ENCODE assay signal across 18 cellular contexts in genomic region chr7:101104799-101105198, GRCh38. TPM values are rescaled to one million over a fixed set of nuclear protein-coding genes. Genes with fewer than 3 reads are reported as not detected.
DNase-seq lines count a peak whose midpoint lies in the region; ATAC-seq, FAIRE-seq and TF ChIP-seq lines count a peak whose summit lies in the region.
"Had no signal": no experiment of that assay in that cellular context is flagged by ENCODE, and none has a peak within 500 bp of the region (broad histone marks: within the 10 kb centered on the region; RNA-seq: fewer than 3 reads in every experiment).

No MANE protein-coding gene starts in this region.

- H3K36me3 Mint-ChIP-seq in neural progenitor cell: no peaks in the 10 kb centered on the region
- no peaks in the 10 kb centered on the region for H3K36me3 Mint-ChIP-seq in naive thymus-derived CD4-positive, alpha-beta T cell

- no TSS peak for BruUV-seq in endothelial cell of umbilical vein (replicated peaks; lab: Mats Ljungman, UMichigan)

- H3K27me3 ChIP-seq in endothelial cell of umbilical vein (ENCODE audit: control insufficient read depth in 2 of 2, insufficient read depth in 2 of 2, low read length in 2 of 2) (no peaks in the 10 kb centered on the region), neural progenitor cell (no peaks in the 10 kb centered on the region)
- no peaks in the 10 kb centered on the region for H3K27me3 ChIP-seq in naive thymus-derived CD4-positive, alpha-beta T cell (ENCODE audit: control insufficient read depth in 2 of 2, insufficient read depth in 2 of 2, low read length in 2 of 2)

- peak; percentile 83 for DNase-seq in Daoy (ENCODE audit: low read depth)
- no peak for DNase-seq in RWPE1 (ENCODE audit: low spot score)
- peak; percentile 61 for DNase-seq in endothelial cell of umbilical vein (ENCODE audit: low read depth, low spot score)
- no peak for DNase-seq in neural progenitor cell (ENCODE audit: low spot score)
- no peak for DNase-seq in DMS 273 treated with DMSO at 0.1 percent for 48 hours (lab: John Stamatoyannopoulos, UW)
- DNase-seq in naive thymus-derived CD4-positive, alpha-beta T cell: no peak
- no peak for DNase-seq in kidney
- no peak for DNase-seq in NCI-H1930 (lab: John Stamatoyannopoulos, UW)
- DNase-seq: CD4-positive, alpha-beta T cell; MV-4-11; NCI-H1417 treated with DMSO at 0.1 percent for 48 hours; NCI-H2029 treated with DMSO at 0.1 percent for 48 hours; NCI-H510A treated with DMSO at 0.1 percent for 48 hours; RPMI8226 had no signal

- H3K4me1 ChIP-seq in endothelial cell of umbilical vein (ENCODE audit: control insufficient read depth, extremely low read depth, insufficient read depth, low read length) (peaks cover 52% of the 10 kb centered on the region), neural progenitor cell (peaks cover 10% of the 10 kb centered on the region), kidney (ENCODE audit: control insufficient read depth in 1 of 2, insufficient read depth in 1 of 2, low read depth in 1 of 2, low read length in 2 of 2) (peaks cover 4 to 11% of the 10 kb centered on the region in 2 donors)
- no peaks in the 10 kb centered on the region for H3K4me1 ChIP-seq in naive thymus-derived CD4-positive, alpha-beta T cell (ENCODE audit: control insufficient read depth in 2 of 2, insufficient read depth in 2 of 2, low read length in 2 of 2)

- no peaks in the 10 kb centered on the region for H3K9me1 ChIP-seq in endothelial cell of umbilical vein (replicated peaks; ENCODE audit: control insufficient read depth, extremely low read depth, insufficient read depth, low read length)

- no peaks in the 10 kb centered on the region for H3K36me3 ChIP-seq in endothelial cell of umbilical vein (ENCODE audit: control insufficient read depth in 2 of 2, extremely low read depth in 1 of 2, insufficient read depth in 2 of 2, low read length in 2 of 2)
- no peaks in the 10 kb centered on the region for H3K36me3 ChIP-seq in neural progenitor cell
- H3K36me3 ChIP-seq in naive thymus-derived CD4-positive, alpha-beta T cell (ENCODE audit: control insufficient read depth in 2 of 3, insufficient read depth in 3 of 3, low read length in 3 of 3): no peaks in the 10 kb centered on the region
- no peaks in the 10 kb centered on the region for H3K36me3 ChIP-seq in kidney (ENCODE audit: control insufficient read depth in 1 of 2, insufficient read depth in 2 of 2, low read length in 2 of 2)

- no peak for ATAC-seq in naive thymus-derived CD4-positive, alpha-beta T cell

- TF ChIP-seq CTCF in RWPE1 (conservative IDR thresholded peaks at IDR 0.05; ENCODE audit: low read depth) (no peak), endothelial cell of umbilical vein (IDR thresholded peaks at IDR 0.05; ENCODE audit: extremely low read depth in 1 of 2, insufficient read depth in 1 of 2, low read depth in 1 of 2, low read length in 2 of 2) (no peak), neural progenitor cell (IDR thresholded peaks at IDR 0.05) (no peak), kidney (IDR thresholded peaks at IDR 0.05; ENCODE audit: borderline replicate concordance, extremely low read depth, insufficient read depth) (no peak)

- H3K27ac ChIP-seq in RWPE1 (peak overlapping the region; percentile 51), endothelial cell of umbilical vein (ENCODE audit: insufficient read depth, low read depth, low read length) (peak overlapping the region; percentile 42), neural progenitor cell (no peak overlapping the region), kidney (ENCODE audit: low read depth in 2 of 2, low read length in 2 of 2) (no peak overlapping the region)
- no peak overlapping the region for H3K27ac ChIP-seq in naive thymus-derived CD4-positive, alpha-beta T cell (ENCODE audit: low read depth, low read length)

- H2AFZ ChIP-seq in endothelial cell of umbilical vein (ENCODE audit: low read depth, low read length) (no peak overlapping the region), neural progenitor cell (replicated peaks) (no peak overlapping the region)

- H3K9me3 Mint-ChIP-seq in neural progenitor cell: no peaks in the 10 kb centered on the region
- H3K9me3 Mint-ChIP-seq in naive thymus-derived CD4-positive, alpha-beta T cell: peaks cover 0 to 1% (median 0%) of the 10 kb centered on the region in 11 donors
- H3K9me3 Mint-ChIP-seq: CD4-positive, alpha-beta T cell; IgD-negative memory B cell had no signal

- H3K4me3 ChIP-seq in endothelial cell of umbilical vein (replicated peaks in 1 of 3; ENCODE audit: insufficient read depth in 1 of 3, low read depth in 1 of 3, low read length in 3 of 3) (no peak overlapping the region), neural progenitor cell (no peak overlapping the region), kidney (ENCODE audit: low read length in 2 of 2) (no peak overlapping the region)
- H3K4me3 ChIP-seq in naive thymus-derived CD4-positive, alpha-beta T cell (ENCODE audit: low read length): no peak overlapping the region

- H3K27ac Mint-ChIP-seq in neural progenitor cell: peak overlapping the region; percentile 85
- no peak overlapping the region for H3K27ac Mint-ChIP-seq in naive thymus-derived CD4-positive, alpha-beta T cell
- H3K27ac Mint-ChIP-seq: B cell; CD4-positive, alpha-beta T cell; IgD-negative memory B cell had no signal

- peaks cover 14% of the 10 kb centered on the region for H3K27me3 Mint-ChIP-seq in neural progenitor cell (ENCODE audit: insufficient read depth, low read depth)
- H3K27me3 Mint-ChIP-seq in naive thymus-derived CD4-positive, alpha-beta T cell: peaks cover 28 to 42% (median 36%) of the 10 kb centered on the region in 5 donors

- H3K4me2 ChIP-seq in endothelial cell of umbilical vein (ENCODE audit: insufficient read depth, low read length) (no peak overlapping the region), neural progenitor cell (no peak overlapping the region)

- POLR2A ChIA-PET in RWPE1 (lab: Yijun Ruan, JAX; ENCODE audit: low non-redundant PET) (no interaction called here), endothelial cell of umbilical vein (lab: Charles Lee) (interaction anchor here (1.2 to 3.0 kb wide), 3 partner anchors 15 to 22 kb away, joined by 4 to 32 read pairs (median 5); partner anchors contain the start of gene SERPINE1)
- POLR2A ChIA-PET in naive thymus-derived CD4-positive, alpha-beta T cell (lab: Charles Lee): no interaction called here

- no peaks in the 10 kb centered on the region for H4K20me1 ChIP-seq in endothelial cell of umbilical vein (replicated peaks; ENCODE audit: control insufficient read depth, extremely low read depth, insufficient read depth, low read length)
- no peaks in the 10 kb centered on the region for H4K20me1 ChIP-seq in neural progenitor cell (ENCODE audit: low read depth)

- H3K9me3 ChIP-seq in endothelial cell of umbilical vein (replicated peaks; ENCODE audit: control insufficient read depth, insufficient read depth, low read length) (no peaks in the 10 kb centered on the region), neural progenitor cell (ENCODE audit: low read depth) (no peaks in the 10 kb centered on the region), kidney (ENCODE audit: control insufficient read depth in 1 of 2, low read length in 2 of 2) (no peaks in the 10 kb centered on the region)
- no peaks in the 10 kb centered on the region for H3K9me3 ChIP-seq in naive thymus-derived CD4-positive, alpha-beta T cell (ENCODE audit: control insufficient read depth in 2 of 3, low read length in 3 of 3)

- H3K9ac ChIP-seq in endothelial cell of umbilical vein (replicated peaks; ENCODE audit: extremely low read depth, insufficient read depth, low read length): no peak overlapping the region
- H3K9ac ChIP-seq in neural progenitor cell: no peak overlapping the region
- H3K9ac ChIP-seq in kidney (ENCODE audit: low read length in 2 of 2): no peak overlapping the region

- CTCF ChIA-PET in RWPE1 (lab: Yijun Ruan, JAX) (interaction anchor here (0.6 kb wide), 1 partner anchor 20 kb away, joined by 3 read pairs; no protein-coding TSS in a partner anchor), endothelial cell of umbilical vein (lab: Charles Lee) (interaction anchor here (1.4 kb wide), 1 partner anchor 12 kb away, joined by 4 read pairs; no protein-coding TSS in a partner anchor)
- CTCF ChIA-PET in naive thymus-derived CD4-positive, alpha-beta T cell (lab: Charles Lee): no interaction called here

- H3K4me1 Mint-ChIP-seq in neural progenitor cell: peaks cover 48% of the 10 kb centered on the region
- peaks cover 0 to 12% (median 5%) of the 10 kb centered on the region in 7 donors for H3K4me1 Mint-ChIP-seq in naive thymus-derived CD4-positive, alpha-beta T cell
- H3K4me1 Mint-ChIP-seq: B cell had no signal

- peaks cover 10% of the 10 kb centered on the region for H3K79me2 ChIP-seq in endothelial cell of umbilical vein (ENCODE audit: control insufficient read depth, insufficient read depth, low read length)
- no peaks in the 10 kb centered on the region for H3K79me2 ChIP-seq in neural progenitor cell (ENCODE audit: low read depth)

- dilution Hi-C loops in endothelial cell of umbilical vein (cut with MboI; ENCODE audit: extremely low pct_ligation_motif_present, low sequenced_read_pairs): no loop called here

- H3K4me3 Mint-ChIP-seq in neural progenitor cell: no peak overlapping the region
- no peak overlapping the region for H3K4me3 Mint-ChIP-seq in naive thymus-derived CD4-positive, alpha-beta T cell
- H3K4me3 Mint-ChIP-seq: B cell; CD4-positive, alpha-beta T cell; IgD-negative memory B cell had no signal

- no peak for TF ChIP-seq POLR2A in endothelial cell of umbilical vein (IDR thresholded peaks at IDR 0.05; ENCODE audit: low read depth, low read length)

- FAIRE-seq in endothelial cell of umbilical vein (lab: Jason Lieb, UNC) (peak; percentile 78), kidney (lab: Jason Lieb, UNC) (no peak)
- FAIRE-seq: D721Med had no signal

- intact Hi-C loops in endothelial cell of umbilical vein (cut with micrococcal nuclease) (no loop called here), kidney (cut with DNase I) (no loop called here)
- intact Hi-C loops in naive thymus-derived CD4-positive, alpha-beta T cell (cut with micrococcal nuclease): no loop called here

- peaks cover 4% of the 10 kb centered on the region for H3F3A ChIP-seq in neural progenitor cell (ENCODE audit: low read depth)

RNA-seq across cellular contexts. Expression of gene TRIM56, which starts 19.5 kb away (rescaled TPM):
- 9.8 and 12.6 TPM in 2 replicates for total RNA-seq in Daoy (2014; rRNA removed; shearing (Covaris generic))
- total RNA-seq in endothelial cell of umbilical vein (21.8 and 25.1 TPM in 2 replicates), neural progenitor cell (ENCODE audit: low replicate concordance) (1.4 and 2.3 TPM in 2 replicates), kidney (54.5 TPM)
- polyA plus RNA-seq in endothelial cell of umbilical vein (1.9 and 2.3 TPM in 2 replicates), kidney (ENCODE audit: insufficient read depth, low read depth, low replicate concordance) (6.9 TPM)
- polyA plus RNA-seq in endothelial cell of umbilical vein (2011; cell fraction: cytosol; rRNA removed): 2.6 and 3.3 TPM in 2 replicates
- 8.6 and 10.1 TPM in 2 replicates for polyA plus RNA-seq in endothelial cell of umbilical vein (2011; cell fraction: nucleus; rRNA removed)
- 6.5 and 7.6 TPM in 2 replicates for polyA plus RNA-seq in endothelial cell of umbilical vein (2012)
- polyA minus RNA-seq in endothelial cell of umbilical vein: 10.9 and 17.3 TPM in 2 replicates
- polyA minus RNA-seq in endothelial cell of umbilical vein (2011; cell fraction: cytosol; rRNA and poly(A)+ RNA removed): 6.0 TPM
- polyA minus RNA-seq in endothelial cell of umbilical vein (2011; cell fraction: nucleus; rRNA and poly(A)+ RNA removed): 6.4 and 7.9 TPM in 2 replicates
- 10 to 100 TPM; 49.6 to 72.3 (median 68.0) TPM for total RNA-seq in naive thymus-derived CD4-positive, alpha-beta T cell
- polyA plus RNA-seq in naive thymus-derived CD4-positive, alpha-beta T cell: 10 to 100 TPM in 1 of 2 donors, 1 to 10 TPM in 1; 5.3 to 17.0 TPM

RNA-seq across cellular contexts. Expression of gene SERPINE1, which starts 22.1 kb away (rescaled TPM):
- total RNA-seq in Daoy (2014; rRNA removed; shearing (Covaris generic)): 674 and 845 TPM in 2 replicates
- total RNA-seq in endothelial cell of umbilical vein: 2,296 and 2,645 TPM in 2 replicates
- 4,637 and 5,683 TPM in 2 replicates for polyA plus RNA-seq in endothelial cell of umbilical vein
- polyA plus RNA-seq in endothelial cell of umbilical vein (2011; cell fraction: cytosol; rRNA removed): 3,941 and 4,610 TPM in 2 replicates
- 2,230 and 2,366 TPM in 2 replicates for polyA plus RNA-seq in endothelial cell of umbilical vein (2011; cell fraction: nucleus; rRNA removed)
- polyA plus RNA-seq in endothelial cell of umbilical vein (2012): 3,488 and 3,747 TPM in 2 replicates
- polyA minus RNA-seq in endothelial cell of umbilical vein: 3,663 and 4,731 TPM in 2 replicates
- polyA minus RNA-seq in endothelial cell of umbilical vein (2011; cell fraction: cytosol; rRNA and poly(A)+ RNA removed): 2.8 TPM
- 786 and 802 TPM in 2 replicates for polyA minus RNA-seq in endothelial cell of umbilical vein (2011; cell fraction: nucleus; rRNA and poly(A)+ RNA removed)
- 0.03 TPM in 1 of 2 replicates, not detected in the other for total RNA-seq in neural progenitor cell (ENCODE audit: low replicate concordance)
- total RNA-seq in naive thymus-derived CD4-positive, alpha-beta T cell: under 1 TPM in 3 of 5 experiments, not detected in 2; 0.08 to 0.56 (median 0.36) TPM
- polyA plus RNA-seq in naive thymus-derived CD4-positive, alpha-beta T cell: not detected
- 9.9 TPM for total RNA-seq in kidney
- 3.5 TPM for polyA plus RNA-seq in kidney (ENCODE audit: insufficient read depth, low read depth, low replicate concordance)
- total RNA-seq: SK-MEL-5 had no signal
- polyA plus RNA-seq: IgD-negative memory B cell had no signal

RNA-seq across cellular contexts. Expression of gene AP1S1, which starts 49.5 kb away (rescaled TPM):
- total RNA-seq in Daoy (2014; rRNA removed; shearing (Covaris generic)): 320 and 364 TPM in 2 replicates
- total RNA-seq in endothelial cell of umbilical vein (70.9 and 93.3 TPM in 2 replicates), neural progenitor cell (ENCODE audit: low replicate concordance) (74.4 and 94.2 TPM in 2 replicates), kidney (50.4 TPM)
- polyA plus RNA-seq in endothelial cell of umbilical vein (82.8 and 106 TPM in 2 replicates), kidney (ENCODE audit: insufficient read depth, low read depth, low replicate concordance) (133 TPM)
- 139 and 140 TPM in 2 replicates for polyA plus RNA-seq in endothelial cell of umbilical vein (2011; cell fraction: cytosol; rRNA removed)
- 68.1 and 78.9 TPM in 2 replicates for polyA plus RNA-seq in endothelial cell of umbilical vein (2011; cell fraction: nucleus; rRNA removed)
- polyA plus RNA-seq in endothelial cell of umbilical vein (2012): 127 and 166 TPM in 2 replicates
- polyA minus RNA-seq in endothelial cell of umbilical vein: 67.4 and 70.2 TPM in 2 replicates
- 37.6 TPM for polyA minus RNA-seq in endothelial cell of umbilical vein (2011; cell fraction: cytosol; rRNA and poly(A)+ RNA removed)
- polyA minus RNA-seq in endothelial cell of umbilical vein (2011; cell fraction: nucleus; rRNA and poly(A)+ RNA removed): 7.4 and 8.7 TPM in 2 replicates
- total RNA-seq in naive thymus-derived CD4-positive, alpha-beta T cell: 10 to 100 TPM in 1 of 5 experiments, 1 to 10 TPM in 4; 6.2 to 39.4 (median 8.3) TPM
- 1 to 10 TPM; 3.3 to 6.9 TPM for polyA plus RNA-seq in naive thymus-derived CD4-positive, alpha-beta T cell

Comparison
In these comparisons a context has a peak if more than half of its experiments do, and no peak if none do; other contexts are left out.
1. DNase-seq: peak in Daoy (single experiment) and endothelial cell of umbilical vein (single experiment); none in RWPE1 (single experiment), neural progenitor cell (single experiment), DMS 273 treated with DMSO at 0.1 percent for 48 hours (single experiment), naive thymus-derived CD4-positive, alpha-beta T cell (0 of 9), kidney (single experiment) and NCI-H1930 (0 of 2).
2. H3K27ac ChIP-seq: peak in RWPE1 (single experiment) and endothelial cell of umbilical vein (single experiment); none in neural progenitor cell (single experiment), naive thymus-derived CD4-positive, alpha-beta T cell (single experiment) and kidney (0 of 2).
3. RNA of gene SERPINE1, which starts 22.1 kb away (total RNA-seq): 2,296 to 2,645 TPM in endothelial cell of umbilical vein and 674 to 845 TPM in Daoy; 9.9 TPM in kidney (single experiment), 0.08 to 0.56 TPM in naive thymus-derived CD4-positive, alpha-beta T cell and 0.03 TPM in neural progenitor cell; every median in the first group is over 10 times any median in the second.